2 cellular contexts compared by ENCODE assay signal in genomic region chr20:30405061-30405460, GRCh38.
DNase-seq lines count a peak whose midpoint lies in the region; FAIRE-seq and TF ChIP-seq lines count a peak whose summit lies in the region.
"Not testable (repeated sequence)": the region's sequence is repeated elsewhere in the genome, so short reads cannot be mapped to it uniquely, and the experiment has no call there.

No MANE protein-coding gene starts in this region.

- H3K4me3 ChIP-seq in kidney (ENCODE audit: low read length in 2 of 2), result not testable (repeated sequence)

- H3K27ac ChIP-seq in kidney (ENCODE audit: low read depth in 2 of 2, low read length in 2 of 2), result not testable (repeated sequence)

- TF ChIP-seq CTCF in glutamatergic neuron (IDR thresholded peaks at IDR 0.05; ENCODE audit: partially characterized antibody, unreplicated experiment); kidney (IDR thresholded peaks at IDR 0.05; ENCODE audit: borderline replicate concordance, extremely low read depth, insufficient read depth): not testable (repeated sequence)

- DNase-seq in glutamatergic neuron, result peak; percentile 19
- peak; percentile 71 for DNase-seq in kidney

- not testable (repeated sequence) for H3K27me3 Mint-ChIP-seq in glutamatergic neuron (ENCODE audit: unreplicated experiment)

- intact Hi-C loops in kidney (cut with DNase I), result not testable (repeated sequence)

- not testable (repeated sequence) for H3K27ac Mint-ChIP-seq in glutamatergic neuron (ENCODE audit: unreplicated experiment)

- not testable (repeated sequence) for FAIRE-seq in kidney (lab: Jason Lieb, UNC)

- not testable (repeated sequence) for H3K4me1 Mint-ChIP-seq in glutamatergic neuron (ENCODE audit: low read depth, unreplicated experiment)

- H3K9me3 ChIP-seq in kidney (ENCODE audit: control insufficient read depth in 1 of 2, low read length in 2 of 2), result not testable (repeated sequence)

- H3K36me3 ChIP-seq in kidney (ENCODE audit: control insufficient read depth in 1 of 2, insufficient read depth in 2 of 2, low read length in 2 of 2), result not testable (repeated sequence)

- not testable (repeated sequence) for H3K4me3 Mint-ChIP-seq in glutamatergic neuron (ENCODE audit: unreplicated experiment)

- H3K36me3 Mint-ChIP-seq in glutamatergic neuron (ENCODE audit: unreplicated experiment), result peaks cover 30% of the 10 kb centered on the region

- H3K9ac ChIP-seq in kidney (ENCODE audit: low read length in 2 of 2), result not testable (repeated sequence)

- H3K4me1 ChIP-seq in kidney (ENCODE audit: control insufficient read depth in 1 of 2, insufficient read depth in 1 of 2, low read depth in 1 of 2, low read length in 2 of 2), result not testable (repeated sequence)

- H3K9me3 Mint-ChIP-seq in glutamatergic neuron (ENCODE audit: unreplicated experiment), result peaks cover 21% of the 10 kb centered on the region
